In the genomic region with DNA sequence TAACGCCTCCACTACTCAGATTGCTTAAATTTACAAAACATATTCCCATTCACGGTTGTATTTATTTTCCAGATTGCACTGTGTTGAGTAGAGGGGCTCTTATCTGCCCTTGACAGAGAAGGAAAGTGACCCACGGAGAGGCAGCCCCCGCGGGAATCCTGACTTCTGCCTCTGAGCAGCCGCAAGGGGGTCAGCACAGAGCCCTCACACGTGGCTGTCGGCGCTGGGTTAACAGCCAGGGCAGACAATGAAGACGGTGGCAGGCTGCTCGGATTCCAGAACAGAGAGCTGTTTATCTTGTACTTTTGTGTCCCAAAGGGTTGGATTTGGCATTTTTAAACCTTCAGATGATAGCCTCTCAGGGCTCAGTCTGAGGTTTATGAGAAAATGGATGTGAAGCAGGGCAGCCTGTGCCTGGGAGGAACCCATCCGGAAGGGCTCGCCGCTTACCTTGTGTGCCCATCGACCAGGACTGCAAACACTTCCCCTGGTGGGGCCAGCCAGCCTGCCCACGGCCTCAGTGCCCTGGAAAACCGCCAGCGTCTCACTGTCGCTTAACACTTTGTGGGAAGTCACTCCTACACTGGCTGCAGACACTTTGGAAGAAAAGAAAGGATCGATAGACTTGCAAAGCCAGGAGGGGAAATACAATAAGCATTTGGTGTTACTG, we compare ENCODE assay signal across 16 cellular contexts.
DNase-seq lines count a peak whose midpoint lies in the region; TF ChIP-seq lines count a peak whose summit lies in the region.
"Had no signal": no experiment of that assay in that cellular context is flagged by ENCODE, and none has a peak within 500 bp of the region (broad histone marks: within the 10 kb centered on the region; RNA-seq: fewer than 3 reads in every experiment).

No MANE protein-coding gene starts in this region.

- intact Hi-C loops in sigmoid colon (cut with DNase I), result no loop called here

- H3K27me3 ChIP-seq in sigmoid colon, result no peaks in the 10 kb centered on the region
- H3K27me3 ChIP-seq: esophagus squamous epithelium had no signal

- H3K4me1 ChIP-seq in sigmoid colon, result peaks cover 0 to 21% (median 16%) of the 10 kb centered on the region in 4 donors
- H3K4me1 ChIP-seq: upper lobe of right lung had no signal

- TF ChIP-seq POLR2A in sigmoid colon (IDR thresholded peaks at IDR 0.05), result no peak

- WGBS in sigmoid colon, 2 donors, result 37 to 39% methylated on average over 20 of the region's 20 CpGs

- no peak for TF ChIP-seq CTCF in VCaP (conservative IDR thresholded peaks at IDR 0.05)
- no peak for TF ChIP-seq CTCF in sigmoid colon (IDR thresholded peaks at IDR 0.05)

- H3K4me3 ChIP-seq in sigmoid colon, result peak overlapping the region in 2 of 4 donors; percentile 4 to 7
- H3K4me3 ChIP-seq: heart left ventricle, upper lobe of right lung had no signal

- H3K27ac ChIP-seq in VCaP, result peak overlapping the region; percentile 74
- H3K27ac ChIP-seq in sigmoid colon, result peak overlapping the region in 3 of 4 donors; percentile 40 to 53 (median 44)
- H3K27ac ChIP-seq: upper lobe of right lung had no signal

- peak; percentile 48 for DNase-seq in DMS79 treated with DMSO at 0.1 percent for 48 hours (lab: John Stamatoyannopoulos, UW)
- no peak for DNase-seq in DMS79 (lab: John Stamatoyannopoulos, UW)
- DNase-seq in mesenteric fat pad (ENCODE audit: low spot score), result peak; percentile 85
- peak; percentile 64 for DNase-seq in sigmoid colon
- DNase-seq in NCI-H526 (lab: John Stamatoyannopoulos, UW), result no peak
- DNase-seq in putamen (ENCODE audit: low spot score), result no peak
- DNase-seq in activated CD4-positive, alpha-beta T cell treated with anti-CD3 and anti-CD28 coated beads, Interleukin-2, amount 50 U/mL, for 48 hours, result no peak
- DNase-seq: 8988T; activated T-cell treated with anti-CD3 and anti-CD28 coated beads, Interleukin-2, amount 50 U/mL, for 1 hour; effector CD4-positive, alpha-beta T cell; esophagus squamous epithelium; heart left ventricle; mesenchymal stem cell; OCI-M1; upper lobe of right lung had no signal

- H3K9me3 ChIP-seq in sigmoid colon, result no peaks in the 10 kb centered on the region
- H3K9me3 ChIP-seq: esophagus squamous epithelium, heart left ventricle, upper lobe of right lung had no signal

- no peaks in the 10 kb centered on the region for H3K36me3 ChIP-seq in sigmoid colon
- H3K36me3 ChIP-seq: esophagus squamous epithelium, heart left ventricle, upper lobe of right lung had no signal

- TF ChIP-seq EP300 in sigmoid colon (IDR thresholded peaks at IDR 0.05), result no peak

Comparison
In these comparisons a context has a peak if more than half of its experiments do, and no peak if none do; other contexts are left out.
1. DNase-seq: peak in DMS79 treated with DMSO at 0.1 percent for 48 hours (single experiment), mesenteric fat pad (single experiment) and sigmoid colon (single experiment); none in DMS79 (single experiment), NCI-H526 (0 of 2), putamen (single experiment) and activated CD4-positive, alpha-beta T cell treated with anti-CD3 and anti-CD28 coated beads, Interleukin-2, amount 50 U/mL, for 48 hours (0 of 2).